Comparison of ENCODE assay signal across 2 cellular contexts in the genomic region with DNA sequence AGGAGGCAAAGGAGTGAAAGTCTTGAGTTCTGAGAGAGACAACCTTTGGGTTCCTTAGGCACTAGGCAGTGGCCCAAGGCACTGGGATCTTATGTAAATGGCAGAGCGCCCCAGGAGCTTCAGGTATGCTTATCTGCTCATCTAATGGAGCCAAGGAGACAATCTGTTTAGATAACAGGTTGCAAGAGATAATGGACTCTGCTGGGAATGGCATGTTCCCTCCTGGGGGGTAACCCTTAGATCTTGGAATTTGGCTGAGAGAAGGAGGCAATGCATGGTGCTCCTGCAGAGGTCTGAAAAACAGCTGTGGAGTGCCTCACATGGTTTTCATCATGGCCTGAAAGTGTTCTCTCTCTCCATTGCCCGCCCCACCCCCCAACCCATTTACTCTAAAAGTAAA.
TF ChIP-seq lines count a peak whose summit lies in the region.

No MANE protein-coding gene starts in this region.

TF ChIP-seq in HEK293, 187 proteins besides CTCF, POLR2A, EP300 and RAD21:
- TF ChIP-seq, protein P1, sequence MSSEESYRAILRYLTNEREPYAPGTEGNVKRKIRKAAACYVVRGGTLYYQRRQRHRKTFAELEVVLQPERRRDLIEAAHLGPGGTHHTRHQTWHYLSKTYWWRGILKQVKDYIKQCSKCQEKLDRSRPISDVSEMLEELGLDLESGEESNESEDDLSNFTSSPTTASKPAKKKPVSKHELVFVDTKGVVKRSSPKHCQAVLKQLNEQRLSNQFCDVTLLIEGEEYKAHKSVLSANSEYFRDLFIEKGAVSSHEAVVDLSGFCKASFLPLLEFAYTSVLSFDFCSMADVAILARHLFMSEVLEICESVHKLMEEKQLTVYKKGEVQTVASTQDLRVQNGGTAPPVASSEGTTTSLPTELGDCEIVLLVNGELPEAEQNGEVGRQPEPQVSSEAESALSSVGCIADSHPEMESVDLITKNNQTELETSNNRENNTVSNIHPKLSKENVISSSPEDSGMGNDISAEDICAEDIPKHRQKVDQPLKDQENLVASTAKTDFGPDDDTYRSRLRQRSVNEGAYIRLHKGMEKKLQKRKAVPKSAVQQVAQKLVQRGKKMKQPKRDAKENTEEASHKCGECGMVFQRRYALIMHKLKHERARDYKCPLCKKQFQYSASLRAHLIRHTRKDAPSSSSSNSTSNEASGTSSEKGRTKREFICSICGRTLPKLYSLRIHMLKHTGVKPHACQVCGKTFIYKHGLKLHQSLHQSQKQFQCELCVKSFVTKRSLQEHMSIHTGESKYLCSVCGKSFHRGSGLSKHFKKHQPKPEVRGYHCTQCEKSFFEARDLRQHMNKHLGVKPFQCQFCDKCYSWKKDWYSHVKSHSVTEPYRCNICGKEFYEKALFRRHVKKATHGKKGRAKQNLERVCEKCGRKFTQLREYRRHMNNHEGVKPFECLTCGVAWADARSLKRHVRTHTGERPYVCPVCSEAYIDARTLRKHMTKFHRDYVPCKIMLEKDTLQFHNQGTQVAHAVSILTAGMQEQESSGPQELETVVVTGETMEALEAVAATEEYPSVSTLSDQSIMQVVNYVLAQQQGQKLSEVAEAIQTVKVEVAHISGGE (tag by site-specific recombination; conservative IDR thresholded peaks at IDR 0.05; ENCODE audit: low read depth) = no peak
- TF ChIP-seq GLIS1 (tag by site-specific recombination; IDR thresholded peaks at IDR 0.05) = peak; percentile 36; the same call in 1 of the 2 replicates
TF ChIP-seq in HEK293: peak in this region for 1.

TF ChIP-seq in H1, 55 proteins besides CTCF, POLR2A, EP300 and RAD21:
- TF ChIP-seq SAP30 (IDR thresholded peaks at IDR 0.05; ENCODE audit: insufficient read depth, insufficient replicate concordance, low read length) (no peak), BCL11A (IDR thresholded peaks at IDR 0.05; ENCODE audit: low read depth in 2 of 2, low read length in 2 of 2) (peak; percentile 45 to 88), TCF12 (IDR thresholded peaks at IDR 0.05; ENCODE audit: low read depth, low read length) (peak; percentile 94), HDAC2 (IDR thresholded peaks at IDR 0.05; ENCODE audit: borderline replicate concordance in 1 of 2, low read depth in 2 of 2, low read length in 2 of 2) (peak; percentile 64 to 95; a peak in 2 of 4 replicates), TBP (IDR thresholded peaks at IDR 0.05; ENCODE audit: low read depth, low read length) (no peak), GTF2F1 (IDR thresholded peaks at IDR 0.05; ENCODE audit: borderline replicate concordance, low read depth, low read length) (no peak), ZNF274 (IDR thresholded peaks at IDR 0.05; ENCODE audit: borderline replicate concordance, extremely low read depth, low read length) (no peak), MAFK (IDR thresholded peaks at IDR 0.05; ENCODE audit: low read depth, low read length) (no peak), NANOG (IDR thresholded peaks at IDR 0.05; ENCODE audit: insufficient read depth, low read depth, low read length, poor library complexity, severe bottlenecking) (peak; percentile 94), TEAD4 (IDR thresholded peaks at IDR 0.05; ENCODE audit: low read depth, low read length) (peak; percentile 95), SP1 (IDR thresholded peaks at IDR 0.05; ENCODE audit: low read depth, low read length) (peak; percentile 77), RXRA (IDR thresholded peaks at IDR 0.05; ENCODE audit: insufficient read depth, low read depth, low read length) (no peak), EGR1 (IDR thresholded peaks at IDR 0.05; ENCODE audit: borderline replicate concordance, low read depth, low read length) (0 out of 2 replicates have a peak, but pooled peaks have one; percentile 34), TAF7 (optimal IDR thresholded peaks at IDR 0.05; ENCODE audit: borderline replicate concordance, low read depth, low read length) (no peak), ASH2L (IDR thresholded peaks at IDR 0.05; ENCODE audit: low read length) (peak; percentile 33), CHD1 (IDR thresholded peaks at IDR 0.05; ENCODE audit: low read depth, low read length) (no peak), CTBP2 (IDR thresholded peaks at IDR 0.05; ENCODE audit: borderline replicate concordance, insufficient read depth, insufficient read length, low read length) (peak; percentile 94), YY1 (IDR thresholded peaks at IDR 0.05; ENCODE audit: low read depth, low read length) (peak; percentile 76; the same call in 1 of the 2 replicates), SIN3A (conservative IDR thresholded peaks at IDR 0.05 in 1 of 2, IDR thresholded peaks at IDR 0.05 in 1 of 2; ENCODE audit: low read depth in 1 of 2, low read length in 2 of 2) (peak in 1 of 2 experiments; percentile 38; a peak in 1 of 4 replicates), GABPA (IDR thresholded peaks at IDR 0.05; ENCODE audit: borderline replicate concordance, insufficient read depth, low read length) (no peak), KDM1A (IDR thresholded peaks at IDR 0.05; ENCODE audit: borderline replicate concordance, low read length) (no peak)
- TF ChIP-seq, protein P2, sequence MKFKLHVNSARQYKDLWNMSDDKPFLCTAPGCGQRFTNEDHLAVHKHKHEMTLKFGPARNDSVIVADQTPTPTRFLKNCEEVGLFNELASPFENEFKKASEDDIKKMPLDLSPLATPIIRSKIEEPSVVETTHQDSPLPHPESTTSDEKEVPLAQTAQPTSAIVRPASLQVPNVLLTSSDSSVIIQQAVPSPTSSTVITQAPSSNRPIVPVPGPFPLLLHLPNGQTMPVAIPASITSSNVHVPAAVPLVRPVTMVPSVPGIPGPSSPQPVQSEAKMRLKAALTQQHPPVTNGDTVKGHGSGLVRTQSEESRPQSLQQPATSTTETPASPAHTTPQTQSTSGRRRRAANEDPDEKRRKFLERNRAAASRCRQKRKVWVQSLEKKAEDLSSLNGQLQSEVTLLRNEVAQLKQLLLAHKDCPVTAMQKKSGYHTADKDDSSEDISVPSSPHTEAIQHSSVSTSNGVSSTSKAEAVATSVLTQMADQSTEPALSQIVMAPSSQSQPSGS (IDR thresholded peaks at IDR 0.05; ENCODE audit: low read length) = peak; percentile 58; the same call in 1 of the 2 replicates
- TF ChIP-seq, protein P3, sequence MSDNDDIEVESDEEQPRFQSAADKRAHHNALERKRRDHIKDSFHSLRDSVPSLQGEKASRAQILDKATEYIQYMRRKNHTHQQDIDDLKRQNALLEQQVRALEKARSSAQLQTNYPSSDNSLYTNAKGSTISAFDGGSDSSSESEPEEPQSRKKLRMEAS (IDR thresholded peaks at IDR 0.05) = peak; percentile 55; the same call in 1 of the 2 replicates
TF ChIP-seq in H1: peak in this region for 13.
